Comparison of ENCODE assay signal across 35 cellular contexts in the genomic region with DNA sequence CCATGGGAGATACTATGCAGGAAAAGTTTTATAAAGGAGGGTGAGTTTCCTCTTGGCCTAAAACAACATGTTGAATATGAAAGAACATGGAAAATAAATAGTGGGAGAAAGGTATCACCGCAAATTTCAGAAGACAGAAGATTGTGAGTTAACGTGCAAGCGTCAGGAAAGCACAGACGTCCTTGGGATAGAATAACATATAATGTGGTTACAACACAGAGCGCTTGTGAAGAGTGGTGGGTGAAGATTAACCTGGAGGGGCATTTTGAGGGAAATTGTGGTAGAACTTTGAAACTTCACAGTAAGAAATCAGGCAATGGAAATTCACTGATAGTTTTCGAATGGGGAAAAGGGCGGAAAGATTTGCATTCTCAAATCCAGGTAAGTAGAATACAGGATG.
"Had no signal": no experiment of that assay in that cellular context is flagged by ENCODE, and none has a peak within 500 bp of the region (broad histone marks: within the 10 kb centered on the region; RNA-seq: fewer than 3 reads in every experiment).

No MANE protein-coding gene starts in this region.

- H3K36me3 ChIP-seq: MG63 had no signal

- DNase-seq: Karpas-422, Kasumi-1, MG63, MM.1S, MV-4-11, NCI-H1048, NCI-H1092, NCI-H1092 treated with DMSO at 0.1 percent for 48 hours, NCI-H1105, NCI-H1105 treated with DMSO at 0.1 percent for 48 hours, NCI-H1417, NCI-H1417 treated with DMSO at 0.1 percent for 48 hours, NCI-H1436, NCI-H1436 treated with DMSO at 0.1 percent for 48 hours, NCI-H146, NCI-H1694, NCI-H1694 treated with DMSO at 0.1 percent for 48 hours, NCI-H187, NCI-H187 treated with DMSO at 0.1 percent for 48 hours, NCI-H1930, NCI-H2029, NCI-H2029 treated with DMSO at 0.1 percent for 48 hours, NCI-H2081, NCI-H2081 treated with DMSO at 0.1 percent for 48 hours, NCI-H2107, NCI-H2171, NCI-H2171 treated with DMSO at 0.1 percent for 48 hours, NCI-H2227 treated with DMSO at 0.1 percent for 48 hours, NCI-H226, NCI-H345, NCI-H446, NCI-H446 treated with DMSO at 0.1 percent for 48 hours, NCI-H510A, NCI-H510A treated with DMSO at 0.1 percent for 48 hours, NCI-H524 had no signal

- H3K4me3 ChIP-seq: MG63 had no signal

- H3K9me3 ChIP-seq: MG63 had no signal

- H3K27me3 ChIP-seq: MG63 had no signal
